ENCODE assay signal across 22 cellular contexts in genomic region chr2:205377324-205377723, GRCh38.
A peak's percentile ranks its signal among the peaks of the same experiment; 100 is the strongest.
DNase-seq lines count a peak whose midpoint lies in the region; ATAC-seq and TF ChIP-seq lines count a peak whose summit lies in the region.
"Had no signal": no experiment of that assay in that cellular context is flagged by ENCODE, and none has a peak within 500 bp of the region (broad histone marks: within the 10 kb centered on the region; RNA-seq: fewer than 3 reads in every experiment).

No MANE protein-coding gene starts in this region.

- peak; percentile 61 for ATAC-seq in activated CD4-positive, alpha-beta T cell treated with anti-CD3 and anti-CD28 coated beads for 36 hours
- no peak for ATAC-seq in WTC11
- ATAC-seq in GM18520 (IDR thresholded peaks at IDR 0.05; ENCODE audit: unreplicated experiment) = no peak
- ATAC-seq: A549 had no signal

- no peaks in the 10 kb centered on the region for H3K27me3 ChIP-seq in Caco-2 (replicated peaks; ENCODE audit: control insufficient read depth, insufficient read depth, low read length)
- H3K27me3 ChIP-seq: BE2C; BLaER1 treated with 17β-estradiol and CSF1 and Interleukin-3, amounts not matched to agents 10 nM and 100 nM had no signal

- BruUV-seq in Caco-2 (replicated peaks; lab: Mats Ljungman, UMichigan) = no TSS peak

- intact Hi-C loops in activated CD4-positive, alpha-beta T cell treated with anti-CD3 and anti-CD28 coated beads for 36 hours (cut with DNase I, micrococcal nuclease) = no loop called here
- intact Hi-C loops in activated naive CD4-positive, alpha-beta T cell treated with anti-CD3 and anti-CD28 coated beads for 36 hours (cut with micrococcal nuclease) = loop anchor here (1.0 to 10.0 kb wide), 3 partner anchors 97 to 1273 kb away; no protein-coding TSS in a partner anchor
- intact Hi-C loops in Caco-2 (cut with micrococcal nuclease; ENCODE audit: unreplicated experiment) = no loop called here

- H3K4me1 Mint-ChIP-seq in activated CD4-positive, alpha-beta T cell treated with anti-CD3 and anti-CD28 coated beads for 36 hours = peaks cover 14% of the 10 kb centered on the region
- H3K4me1 Mint-ChIP-seq in activated CD4-positive, alpha-beta T cell treated with anti-CD3 and anti-CD28 coated beads, Interleukin-2, amount 10 ng/mL, durations not matched to agents 7 days and 5 days = no peaks in the 10 kb centered on the region
- H3K4me1 Mint-ChIP-seq in activated naive CD4-positive, alpha-beta T cell treated with anti-CD3 and anti-CD28 coated beads for 36 hours (ENCODE audit: low read depth) = peaks cover 32% of the 10 kb centered on the region
- H3K4me1 Mint-ChIP-seq in WTC11 (peaks cover 8% of the 10 kb centered on the region; the same call in 1 of the 2 replicates), Caco-2 (ENCODE audit: low read depth, unreplicated experiment) (peaks cover 30% of the 10 kb centered on the region)
- H3K4me1 Mint-ChIP-seq: CD14-positive monocyte; CD8-positive, alpha-beta memory T cell had no signal

- H3K4me1 ChIP-seq in Caco-2 = no peaks in the 10 kb centered on the region
- H3K4me1 ChIP-seq: A549; BE2C; BLaER1 treated with 17β-estradiol and CSF1 and Interleukin-3, amounts not matched to agents 10 nM and 100 nM; HAP-1 had no signal

- CTCF ChIA-PET in activated CD4-positive, alpha-beta T cell treated with anti-CD3 and anti-CD28 coated beads for 36 hours (lab: Charles Lee) = no interaction called here
- CTCF ChIA-PET in activated CD4-positive, alpha-beta T cell treated with anti-CD3 and anti-CD28 coated beads, Interleukin-2, amount 10 ng/mL, durations not matched to agents 7 days and 5 days (lab: Charles Lee) = interaction anchor here (0.7 kb wide), 1 partner anchor 14 kb away, joined by 3 read pairs; no protein-coding TSS in a partner anchor
- CTCF ChIA-PET in activated naive CD4-positive, alpha-beta T cell treated with anti-CD3 and anti-CD28 coated beads for 36 hours (lab: Charles Lee) = interaction anchor here (1.4 kb wide), 1 partner anchor 29 kb away, joined by 3 read pairs; no protein-coding TSS in a partner anchor
- CTCF ChIA-PET in WTC11 (lab: Charles Lee) (no interaction called here), Caco-2 (lab: Charles Lee) (no interaction called here)

- H3K27me3 Mint-ChIP-seq in activated CD4-positive, alpha-beta T cell treated with anti-CD3 and anti-CD28 coated beads for 36 hours = peaks cover 2% of the 10 kb centered on the region
- no peaks in the 10 kb centered on the region for H3K27me3 Mint-ChIP-seq in activated CD4-positive, alpha-beta T cell treated with anti-CD3 and anti-CD28 coated beads, Interleukin-2, amount 10 ng/mL, durations not matched to agents 7 days and 5 days
- no peaks in the 10 kb centered on the region for H3K27me3 Mint-ChIP-seq in activated naive CD4-positive, alpha-beta T cell treated with anti-CD3 and anti-CD28 coated beads for 36 hours (ENCODE audit: low read depth)
- H3K27me3 Mint-ChIP-seq in WTC11 (ENCODE audit: low read depth) (no peaks in the 10 kb centered on the region), Caco-2 (ENCODE audit: insufficient read depth, unreplicated experiment) (no peaks in the 10 kb centered on the region)
- H3K27me3 Mint-ChIP-seq: CD4-positive, alpha-beta T cell had no signal

- POLR2A ChIA-PET in activated CD4-positive, alpha-beta T cell treated with anti-CD3 and anti-CD28 coated beads for 36 hours (lab: Charles Lee) = no interaction called here
- POLR2A ChIA-PET in activated CD4-positive, alpha-beta T cell treated with anti-CD3 and anti-CD28 coated beads, Interleukin-2, amount 10 ng/mL, durations not matched to agents 7 days and 5 days (lab: Charles Lee) = interaction anchor here (0.6 kb wide), 1 partner anchor 459 kb away, joined by 4 read pairs; no protein-coding TSS in a partner anchor
- POLR2A ChIA-PET in WTC11 (lab: Charles Lee) = interaction anchor here (0.9 kb wide), 1 partner anchor 19 kb away, joined by 3 read pairs; no protein-coding TSS in a partner anchor
- POLR2A ChIA-PET in Caco-2 (lab: Charles Lee) = no interaction called here

- H3K9me3 Mint-ChIP-seq in activated CD4-positive, alpha-beta T cell treated with anti-CD3 and anti-CD28 coated beads for 36 hours (ENCODE audit: low read depth) = peaks cover 2% of the 10 kb centered on the region
- H3K9me3 Mint-ChIP-seq in activated CD4-positive, alpha-beta T cell treated with anti-CD3 and anti-CD28 coated beads, Interleukin-2, amount 10 ng/mL, durations not matched to agents 7 days and 5 days = no peaks in the 10 kb centered on the region
- no peaks in the 10 kb centered on the region for H3K9me3 Mint-ChIP-seq in activated naive CD4-positive, alpha-beta T cell treated with anti-CD3 and anti-CD28 coated beads for 36 hours
- H3K9me3 Mint-ChIP-seq in WTC11 (no peaks in the 10 kb centered on the region), Caco-2 (ENCODE audit: unreplicated experiment) (peaks cover 10% of the 10 kb centered on the region)
- H3K9me3 Mint-ChIP-seq: CD4-positive, alpha-beta T cell; HFFc6 had no signal

- no peak for TF ChIP-seq CTCF in WTC11 (IDR thresholded peaks at IDR 0.05)
- TF ChIP-seq CTCF in Caco-2 (IDR thresholded peaks at IDR 0.05; ENCODE audit: insufficient read depth in 1 of 2, low read depth in 1 of 2, low read length in 1 of 2, severe bottlenecking in 1 of 2, unreplicated experiment in 1 of 2) = no peak

- H3K4me3 Mint-ChIP-seq in activated CD4-positive, alpha-beta T cell treated with anti-CD3 and anti-CD28 coated beads for 36 hours = no peak overlapping the region
- H3K4me3 Mint-ChIP-seq in activated CD4-positive, alpha-beta T cell treated with anti-CD3 and anti-CD28 coated beads, Interleukin-2, amount 10 ng/mL, durations not matched to agents 7 days and 5 days = no peak overlapping the region
- H3K4me3 Mint-ChIP-seq in activated naive CD4-positive, alpha-beta T cell treated with anti-CD3 and anti-CD28 coated beads for 36 hours = no peak overlapping the region
- no peak overlapping the region for H3K4me3 Mint-ChIP-seq in WTC11
- no peak overlapping the region for H3K4me3 Mint-ChIP-seq in Caco-2 (ENCODE audit: unreplicated experiment)
- H3K4me3 Mint-ChIP-seq: CD14-positive monocyte; CD4-positive, alpha-beta T cell; CD8-positive, alpha-beta memory T cell; HFFc6 had no signal

- H3K36me3 ChIP-seq in Caco-2 (ENCODE audit: control insufficient read depth, insufficient read depth, low read length) = no peaks in the 10 kb centered on the region
- H3K36me3 ChIP-seq: BE2C; BLaER1 treated with 17β-estradiol and CSF1 and Interleukin-3, amounts not matched to agents 10 nM and 100 nM; HAP-1 had no signal

- H3K4me3 ChIP-seq in Caco-2 (ENCODE audit: low read depth, low read length) = no peak overlapping the region
- H3K4me3 ChIP-seq: A549; BLaER1 treated with 17β-estradiol and CSF1 and Interleukin-3, amounts not matched to agents 10 nM and 100 nM; HAP-1 had no signal

- no peaks in the 10 kb centered on the region for H3K36me3 Mint-ChIP-seq in activated CD4-positive, alpha-beta T cell treated with anti-CD3 and anti-CD28 coated beads for 36 hours (ENCODE audit: low read depth)
- no peaks in the 10 kb centered on the region for H3K36me3 Mint-ChIP-seq in activated CD4-positive, alpha-beta T cell treated with anti-CD3 and anti-CD28 coated beads, Interleukin-2, amount 10 ng/mL, durations not matched to agents 7 days and 5 days (ENCODE audit: low read depth)
- no peaks in the 10 kb centered on the region for H3K36me3 Mint-ChIP-seq in activated naive CD4-positive, alpha-beta T cell treated with anti-CD3 and anti-CD28 coated beads for 36 hours (ENCODE audit: low read depth)
- H3K36me3 Mint-ChIP-seq in WTC11 (no peaks in the 10 kb centered on the region), Caco-2 (ENCODE audit: insufficient read depth, unreplicated experiment) (peaks cover 4% of the 10 kb centered on the region)
- H3K36me3 Mint-ChIP-seq: CD14-positive monocyte; CD8-positive, alpha-beta memory T cell had no signal

- H3K9me3 ChIP-seq in Caco-2 = no peaks in the 10 kb centered on the region
- H3K9me3 ChIP-seq: A549; BE2C; BLaER1 treated with 17β-estradiol and CSF1 and Interleukin-3, amounts not matched to agents 10 nM and 100 nM; HAP-1 had no signal

- DNase-seq in activated CD4-positive, alpha-beta T cell treated with anti-CD3 and anti-CD28 coated beads for 36 hours = no peak
- DNase-seq in activated CD4-positive, alpha-beta T cell treated with anti-CD3 and anti-CD28 coated beads, Interleukin-2, amount 10 ng/mL, durations not matched to agents 7 days and 5 days = no peak
- peak; percentile 8 for DNase-seq in activated naive CD4-positive, alpha-beta T cell treated with anti-CD3 and anti-CD28 coated beads for 36 hours
- no peak for DNase-seq in activated naive CD4-positive, alpha-beta T cell treated with Interleukin-2 at 50 U/mL for 16 hours
- no peak for DNase-seq in WTC11 (ENCODE audit: low spot score)
- DNase-seq in Caco-2 = no peak
- DNase-seq: 8988T; ACHN; AML-193; BE2C; Calu3; CD4-positive, alpha-beta T cell; CD8-positive, alpha-beta memory T cell; DMS79 treated with DMSO at 0.1 percent for 48 hours; GF-D8; GOT3; HFFc6 had no signal

- H3K27ac Mint-ChIP-seq in activated CD4-positive, alpha-beta T cell treated with anti-CD3 and anti-CD28 coated beads for 36 hours = no peak overlapping the region
- no peak overlapping the region for H3K27ac Mint-ChIP-seq in activated CD4-positive, alpha-beta T cell treated with anti-CD3 and anti-CD28 coated beads, Interleukin-2, amount 10 ng/mL, durations not matched to agents 7 days and 5 days
- H3K27ac Mint-ChIP-seq in activated naive CD4-positive, alpha-beta T cell treated with anti-CD3 and anti-CD28 coated beads for 36 hours = no peak overlapping the region
- H3K27ac Mint-ChIP-seq in WTC11 = 0 out of 2 replicates have a peak overlapping the region, but pooled peaks have one; percentile 10
- H3K27ac Mint-ChIP-seq in Caco-2 (ENCODE audit: unreplicated experiment) = no peak overlapping the region
- H3K27ac Mint-ChIP-seq: CD4-positive, alpha-beta T cell; CD8-positive, alpha-beta memory T cell; HFFc6 had no signal

TF ChIP-seq in WTC11, 78 proteins besides CTCF, POLR2A, EP300 and RAD21:
- no peak for TF ChIP-seq PRRX2 (CRISPR knock-in tag; IDR thresholded peaks at IDR 0.05)
- no peak for TF ChIP-seq ZBTB43 (CRISPR knock-in tag; IDR thresholded peaks at IDR 0.05)

Comparison
In these comparisons a context has a peak if more than half of its experiments do, and no peak if none do; other contexts are left out.
1. CTCF ChIA-PET loops: an anchor here in activated CD4-positive, alpha-beta T cell treated with anti-CD3 and anti-CD28 coated beads, Interleukin-2, amount 10 ng/mL, durations not matched to agents 7 days and 5 days (0.7 kb wide) and activated naive CD4-positive, alpha-beta T cell treated with anti-CD3 and anti-CD28 coated beads for 36 hours (1.4 kb wide); none called in activated CD4-positive, alpha-beta T cell treated with anti-CD3 and anti-CD28 coated beads for 36 hours, WTC11 and Caco-2.
2. POLR2A ChIA-PET loops: an anchor here in activated CD4-positive, alpha-beta T cell treated with anti-CD3 and anti-CD28 coated beads, Interleukin-2, amount 10 ng/mL, durations not matched to agents 7 days and 5 days (0.6 kb wide) and WTC11 (0.9 kb wide); none called in activated CD4-positive, alpha-beta T cell treated with anti-CD3 and anti-CD28 coated beads for 36 hours and Caco-2.